In genomic region chr21:20301395-20301794, GRCh38 we compare ENCODE assay signal across 33 cellular contexts.
"Had no signal": no experiment of that assay in that cellular context is flagged by ENCODE, and none has a peak within 500 bp of the region (broad histone marks: within the 10 kb centered on the region; RNA-seq: fewer than 3 reads in every experiment).

No MANE protein-coding gene starts in this region.

- FAIRE-seq: astrocyte, TTC549 had no signal

- ATAC-seq: activated CD8-positive, alpha-beta T cell treated with anti-CD3 and anti-CD28 coated beads for 36 hours; activated naive CD4-positive, alpha-beta T cell treated with anti-CD3 and anti-CD28 coated beads, Interleukin-2, amount 50 U/mL, for 72 hours; activated T-cell treated with anti-CD3 and anti-CD28 coated beads, Interleukin-2, amount 50 U/mL, for 4 hours; activated T-cell treated with anti-CD3 and anti-CD28 coated beads, Interleukin-2, amount 50 U/mL, for 72 hours; activated T-helper 17 cell treated with anti-CD3 and anti-CD28 coated beads, Interleukin-2, amount 50 U/mL, for 72 hours; body of pancreas had no signal

- H3K9me3 ChIP-seq: adrenal gland, body of pancreas, breast epithelium had no signal

- DNase-seq: activated B cell treated with CpG ODN at 0.5 μM for 24 hours; activated CD4-positive, alpha-beta memory T cell treated with anti-CD3 and anti-CD28 coated beads for 36 hours; activated CD4-positive, alpha-beta T cell treated with anti-CD3 and anti-CD28 coated beads for 4 hours; activated CD4-positive, alpha-beta T cell treated with anti-CD3 and anti-CD28 coated beads, Interleukin-2, amount 10 ng/mL, durations not matched to agents 24 days and 14 days; activated CD4-positive, alpha-beta T cell treated with anti-CD3 and anti-CD28 coated beads, Interleukin-2, amount 50 U/mL, for 1 hour; activated CD4-positive, alpha-beta T cell treated with anti-CD3 and anti-CD28 coated beads, Interleukin-2, amount 50 U/mL, for 4 hours; activated CD4-positive, CD25-positive, alpha-beta regulatory T cell treated with anti-CD3 and anti-CD28 coated beads, Interleukin-2, amount 50 U/mL, for 72 hours; activated CD8-positive, alpha-beta memory T cell treated with anti-CD3 and anti-CD28 coated beads, Interleukin-2, amount 50 U/mL, for 4 hours; activated CD8-positive, alpha-beta T cell treated with anti-CD3 and anti-CD28 coated beads for 36 hours; activated effector memory CD4-positive, alpha-beta T cell treated with anti-CD3 and anti-CD28 coated beads, Interleukin-2, amount 50 U/mL, for 16 hours; activated gamma-delta T cell treated with Interleukin-2 at 50 U/mL for 16 hours; activated naive CD4-positive, alpha-beta T cell; activated naive CD4-positive, alpha-beta T cell treated with anti-CD3 and anti-CD28 coated beads for 36 hours; activated naive CD4-positive, alpha-beta T cell treated with anti-CD3 and anti-CD28 coated beads, Interleukin-2, amount 50 U/mL, for 16 hours; activated naive CD8-positive, alpha-beta T cell treated with anti-CD3 and anti-CD28 coated beads for 36 hours; activated T-cell treated with anti-CD3 and anti-CD28 coated beads for 4 hours; activated T-cell treated with anti-CD3 and anti-CD28 coated beads, Interleukin-2, amount 50 U/mL, for 1 hour; activated T-cell treated with anti-CD3 and anti-CD28 coated beads, Interleukin-2, amount 50 U/mL, for 4 hours; activated T-cell treated with anti-CD3 and anti-CD28 coated beads, Interleukin-2, amount 50 U/mL, for 72 hours; adrenal gland; amniotic stem cell; aorta; body of pancreas; brain microvascular endothelial cell; cerebellar nuclear complex; T-helper 2 cell; T-helper 9 cell had no signal

- H3K36me3 ChIP-seq: adrenal gland, brain microvascular endothelial cell, breast epithelium had no signal

- H3K4me1 ChIP-seq: adrenal gland, body of pancreas, breast epithelium had no signal

- H3K27me3 ChIP-seq: adrenal gland, body of pancreas, brain microvascular endothelial cell, breast epithelium had no signal

- H3K4me3 ChIP-seq: adrenal gland, body of pancreas, breast epithelium had no signal

- H3K27ac ChIP-seq: adrenal gland, body of pancreas, brain microvascular endothelial cell, breast epithelium, VCaP had no signal
